Comparison of ENCODE assay signal across 21 cellular contexts in the genomic region with DNA sequence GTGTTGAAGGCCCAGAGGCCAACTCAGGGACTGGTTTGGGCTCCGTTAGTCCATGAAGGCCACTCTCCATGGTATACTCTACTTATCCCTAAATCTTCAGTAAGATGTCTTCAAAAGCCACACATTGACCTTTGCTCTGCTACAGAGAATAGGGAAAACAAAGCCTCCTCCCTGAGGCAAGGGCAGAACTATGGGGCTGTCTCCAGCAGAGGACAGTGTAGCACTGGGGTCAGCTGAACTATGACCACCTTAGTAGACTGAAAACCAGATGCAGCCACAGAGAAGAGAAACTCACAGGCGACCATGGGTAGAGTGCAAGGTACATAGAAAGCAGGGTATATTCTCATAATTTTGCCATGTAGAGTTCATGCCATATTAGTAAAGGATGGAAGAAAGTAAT.
DNase-seq lines count a peak whose midpoint lies in the region; ATAC-seq and TF ChIP-seq lines count a peak whose summit lies in the region.
"Had no signal": no experiment of that assay in that cellular context is flagged by ENCODE, and none has a peak within 500 bp of the region (broad histone marks: within the 10 kb centered on the region; RNA-seq: fewer than 3 reads in every experiment).

No MANE protein-coding gene starts in this region.

- no peaks in the 10 kb centered on the region for H3K27me3 ChIP-seq in endodermal cell (ENCODE audit: control insufficient read depth, insufficient read depth, low read length, poor library complexity, severe bottlenecking)
- H3K27me3 ChIP-seq in neural progenitor cell: no peaks in the 10 kb centered on the region
- H3K27me3 ChIP-seq in aorta (ENCODE audit: control insufficient read depth in 1 of 2, insufficient read depth in 2 of 2, low read length in 1 of 2): no peaks in the 10 kb centered on the region
- H3K27me3 ChIP-seq: BE2C, body of pancreas had no signal

- DNase-seq in DMS53 (lab: John Stamatoyannopoulos, UW): peak; percentile 7
- DNase-seq in DMS53 treated with DMSO at 0.1 percent for 48 hours (lab: John Stamatoyannopoulos, UW; ENCODE audit: unreplicated experiment): no peak
- DNase-seq in endodermal cell: peak; percentile 72
- DNase-seq in neural progenitor cell (ENCODE audit: low spot score): peak; percentile 21
- no peak for DNase-seq in activated CD4-positive, alpha-beta T cell treated with anti-CD3 and anti-CD28 coated beads, Interleukin-2, amount 50 U/mL, for 4 hours
- DNase-seq in aorta: no peak
- DNase-seq in NCI-H1436 treated with DMSO at 0.1 percent for 48 hours (lab: John Stamatoyannopoulos, UW): no peak
- DNase-seq: activated CD8-positive, alpha-beta T cell treated with anti-CD3 and anti-CD28 coated beads for 36 hours; activated naive CD4-positive, alpha-beta T cell treated with anti-CD3 and anti-CD28 coated beads, Interleukin-2, amount 50 U/mL, for 16 hours; activated T-cell treated with anti-CD3 and anti-CD28 coated beads, Interleukin-2, amount 50 U/mL, for 24 hours; BE2C; body of pancreas; Calu3; natural killer cell; NCI-H146; posterior cingulate gyrus had no signal

- no peaks in the 10 kb centered on the region for H3K4me1 ChIP-seq in endodermal cell (ENCODE audit: control insufficient read depth, insufficient read depth, low read length)
- no peaks in the 10 kb centered on the region for H3K4me1 ChIP-seq in neural progenitor cell
- H3K4me1 ChIP-seq in aorta (ENCODE audit: control insufficient read depth in 1 of 2, insufficient read depth in 2 of 2, low read length in 2 of 2): no peaks in the 10 kb centered on the region
- H3K4me1 ChIP-seq: BE2C, body of pancreas had no signal

- no peaks in the 10 kb centered on the region for H3K36me3 ChIP-seq in endodermal cell (ENCODE audit: control insufficient read depth, insufficient read depth, low read length)
- no peaks in the 10 kb centered on the region for H3K36me3 ChIP-seq in neural progenitor cell
- H3K36me3 ChIP-seq in aorta (ENCODE audit: control insufficient read depth in 1 of 2, insufficient read depth in 2 of 2, low read length in 1 of 2): no peaks in the 10 kb centered on the region
- H3K36me3 ChIP-seq: BE2C had no signal

- no peak overlapping the region for H3K9ac ChIP-seq in endodermal cell (ENCODE audit: extremely low read depth, low read length, poor library complexity, severe bottlenecking)
- H3K9ac ChIP-seq in neural progenitor cell: no peak overlapping the region

- intact Hi-C loops in aorta (cut with DNase I): no loop called here

- H3K36me3 Mint-ChIP-seq in endodermal cell (ENCODE audit: low read depth): no peaks in the 10 kb centered on the region
- H3K36me3 Mint-ChIP-seq in neural progenitor cell: no peaks in the 10 kb centered on the region
- H3K36me3 Mint-ChIP-seq: natural killer cell had no signal

- 0 out of 2 replicates have a peak, but pooled peaks have one; percentile 7 for TF ChIP-seq RAD21 in Ishikawa (IDR thresholded peaks at IDR 0.05; ENCODE audit: low read depth)

- H3F3A ChIP-seq in neural progenitor cell (ENCODE audit: low read depth): no peaks in the 10 kb centered on the region

- H3K4me1 Mint-ChIP-seq in endodermal cell (no peaks in the 10 kb centered on the region), neural progenitor cell (peaks cover 9% of the 10 kb centered on the region)
- H3K4me1 Mint-ChIP-seq: natural killer cell had no signal

- H3K27ac ChIP-seq in endodermal cell (ENCODE audit: low read depth, low read length) (no peak overlapping the region), neural progenitor cell (no peak overlapping the region), aorta (ENCODE audit: low read depth in 1 of 2, low read length in 2 of 2) (no peak overlapping the region)
- H3K27ac ChIP-seq: 22Rv1, body of pancreas, epithelial cell of prostate had no signal

- H2AFZ ChIP-seq in neural progenitor cell (replicated peaks): no peak overlapping the region

- TF ChIP-seq CTCF in endodermal cell (conservative IDR thresholded peaks at IDR 0.05): peak; percentile 79
- TF ChIP-seq CTCF in neural progenitor cell (IDR thresholded peaks at IDR 0.05): peak; percentile 44

- 88 to 92% methylated on average over 2 of the region's 2 CpGs for WGBS in endodermal cell (ENCODE audit: insufficient coverage in 1 of 2, insufficient read length in 1 of 2), 2 experiments
- WGBS in aorta, 2 donors: 93 to 98% methylated on average over 2 of the region's 2 CpGs

- no peak overlapping the region for H3K27ac Mint-ChIP-seq in endodermal cell
- H3K27ac Mint-ChIP-seq in neural progenitor cell: no peak overlapping the region
- H3K27ac Mint-ChIP-seq: activated CD8-positive, alpha-beta T cell treated with anti-CD3 and anti-CD28 coated beads for 36 hours; activated T-cell treated with anti-CD3 and anti-CD28 coated beads, Interleukin-2, amount 50 U/mL, for 24 hours; dendritic cell treated with granulocyte-macrophage colony-stimulating factor and Interleukin-4, amounts not matched to agents 40 ng/mL and 50 ng/mL, for 4 days; natural killer cell had no signal

- H3K4me2 ChIP-seq in neural progenitor cell: no peak overlapping the region

- no peak for ATAC-seq in aorta (ENCODE audit: low FRiP score)
- ATAC-seq: activated CD8-positive, alpha-beta T cell treated with anti-CD3 and anti-CD28 coated beads for 36 hours; body of pancreas; GM12878; natural killer cell had no signal

- H3K79me2 ChIP-seq in neural progenitor cell (ENCODE audit: low read depth): no peaks in the 10 kb centered on the region

- no peaks in the 10 kb centered on the region for H3K27me3 Mint-ChIP-seq in endodermal cell (ENCODE audit: insufficient read depth)
- peaks cover 5% of the 10 kb centered on the region for H3K27me3 Mint-ChIP-seq in neural progenitor cell (ENCODE audit: insufficient read depth, low read depth)
- H3K27me3 Mint-ChIP-seq: activated CD8-positive, alpha-beta T cell treated with anti-CD3 and anti-CD28 coated beads for 36 hours; activated T-cell treated with anti-CD3 and anti-CD28 coated beads, Interleukin-2, amount 50 U/mL, for 24 hours; dendritic cell treated with granulocyte-macrophage colony-stimulating factor and Interleukin-4, amounts not matched to agents 40 ng/mL and 50 ng/mL, for 4 days had no signal

- H3K9me3 ChIP-seq in endodermal cell (ENCODE audit: control insufficient read depth, low read length): no peaks in the 10 kb centered on the region
- H3K9me3 ChIP-seq in neural progenitor cell (ENCODE audit: low read depth): no peaks in the 10 kb centered on the region
- H3K9me3 ChIP-seq in aorta (ENCODE audit: control insufficient read depth, low read length): no peaks in the 10 kb centered on the region
- H3K9me3 ChIP-seq: BE2C, body of pancreas had no signal

- H4K20me1 ChIP-seq in neural progenitor cell (ENCODE audit: low read depth): no peaks in the 10 kb centered on the region

- no peaks in the 10 kb centered on the region for H3K9me3 Mint-ChIP-seq in endodermal cell
- H3K9me3 Mint-ChIP-seq in neural progenitor cell: no peaks in the 10 kb centered on the region
- H3K9me3 Mint-ChIP-seq: activated CD8-positive, alpha-beta T cell treated with anti-CD3 and anti-CD28 coated beads for 36 hours; activated T-cell treated with anti-CD3 and anti-CD28 coated beads, Interleukin-2, amount 50 U/mL, for 24 hours had no signal

- no peak overlapping the region for H3K4me3 Mint-ChIP-seq in endodermal cell
- no peak overlapping the region for H3K4me3 Mint-ChIP-seq in neural progenitor cell
- H3K4me3 Mint-ChIP-seq: activated CD8-positive, alpha-beta T cell treated with anti-CD3 and anti-CD28 coated beads for 36 hours; activated T-cell treated with anti-CD3 and anti-CD28 coated beads, Interleukin-2, amount 50 U/mL, for 24 hours; dendritic cell treated with granulocyte-macrophage colony-stimulating factor and Interleukin-4, amounts not matched to agents 40 ng/mL and 50 ng/mL, for 4 days; natural killer cell had no signal

- H3K4me3 ChIP-seq in endodermal cell (ENCODE audit: low read length) (no peak overlapping the region), neural progenitor cell (no peak overlapping the region), aorta (ENCODE audit: low read length in 2 of 2) (no peak overlapping the region)
- H3K4me3 ChIP-seq: body of pancreas, GM12878 had no signal

- TF ChIP-seq EP300 in Ishikawa (IDR thresholded peaks at IDR 0.05; ENCODE audit: borderline replicate concordance): no peak

TF ChIP-seq in Ishikawa, 13 proteins besides CTCF, POLR2A, EP300 and RAD21 (continues in another document):
- no peak for TF ChIP-seq TCF12 (IDR thresholded peaks at IDR 0.05; ENCODE audit: low read depth)
- TF ChIP-seq CREB1 (IDR thresholded peaks at IDR 0.05; ENCODE audit: low read depth): no peak
- TF ChIP-seq NFIC (IDR thresholded peaks at IDR 0.05): no peak
- TF ChIP-seq FOXM1 (IDR thresholded peaks at IDR 0.05; ENCODE audit: borderline replicate concordance, low read depth): no peak
- no peak for TF ChIP-seq EGR1 (IDR thresholded peaks at IDR 0.05)
- TF ChIP-seq YY1 (IDR thresholded peaks at IDR 0.05; ENCODE audit: low read depth): no peak
- no peak for TF ChIP-seq TEAD4 (IDR thresholded peaks at IDR 0.05)
- no peak for TF ChIP-seq ZBTB7A (IDR thresholded peaks at IDR 0.05; ENCODE audit: low read depth)
- TF ChIP-seq, protein P1, sequence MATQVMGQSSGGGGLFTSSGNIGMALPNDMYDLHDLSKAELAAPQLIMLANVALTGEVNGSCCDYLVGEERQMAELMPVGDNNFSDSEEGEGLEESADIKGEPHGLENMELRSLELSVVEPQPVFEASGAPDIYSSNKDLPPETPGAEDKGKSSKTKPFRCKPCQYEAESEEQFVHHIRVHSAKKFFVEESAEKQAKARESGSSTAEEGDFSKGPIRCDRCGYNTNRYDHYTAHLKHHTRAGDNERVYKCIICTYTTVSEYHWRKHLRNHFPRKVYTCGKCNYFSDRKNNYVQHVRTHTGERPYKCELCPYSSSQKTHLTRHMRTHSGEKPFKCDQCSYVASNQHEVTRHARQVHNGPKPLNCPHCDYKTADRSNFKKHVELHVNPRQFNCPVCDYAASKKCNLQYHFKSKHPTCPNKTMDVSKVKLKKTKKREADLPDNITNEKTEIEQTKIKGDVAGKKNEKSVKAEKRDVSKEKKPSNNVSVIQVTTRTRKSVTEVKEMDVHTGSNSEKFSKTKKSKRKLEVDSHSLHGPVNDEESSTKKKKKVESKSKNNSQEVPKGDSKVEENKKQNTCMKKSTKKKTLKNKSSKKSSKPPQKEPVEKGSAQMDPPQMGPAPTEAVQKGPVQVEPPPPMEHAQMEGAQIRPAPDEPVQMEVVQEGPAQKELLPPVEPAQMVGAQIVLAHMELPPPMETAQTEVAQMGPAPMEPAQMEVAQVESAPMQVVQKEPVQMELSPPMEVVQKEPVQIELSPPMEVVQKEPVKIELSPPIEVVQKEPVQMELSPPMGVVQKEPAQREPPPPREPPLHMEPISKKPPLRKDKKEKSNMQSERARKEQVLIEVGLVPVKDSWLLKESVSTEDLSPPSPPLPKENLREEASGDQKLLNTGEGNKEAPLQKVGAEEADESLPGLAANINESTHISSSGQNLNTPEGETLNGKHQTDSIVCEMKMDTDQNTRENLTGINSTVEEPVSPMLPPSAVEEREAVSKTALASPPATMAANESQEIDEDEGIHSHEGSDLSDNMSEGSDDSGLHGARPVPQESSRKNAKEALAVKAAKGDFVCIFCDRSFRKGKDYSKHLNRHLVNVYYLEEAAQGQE (IDR thresholded peaks at IDR 0.05; ENCODE audit: low read depth): no peak
- TF ChIP-seq TAF1 (IDR thresholded peaks at IDR 0.05; ENCODE audit: low read depth): no peak

Comparison
In these comparisons a context has a peak if more than half of its experiments do, and no peak if none do; other contexts are left out.
1. DNase-seq: peak in DMS53 (single experiment), endodermal cell (single experiment) and neural progenitor cell (single experiment); none in DMS53 treated with DMSO at 0.1 percent for 48 hours (single experiment), activated CD4-positive, alpha-beta T cell treated with anti-CD3 and anti-CD28 coated beads, Interleukin-2, amount 50 U/mL, for 4 hours (0 of 2), aorta (0 of 2) and NCI-H1436 treated with DMSO at 0.1 percent for 48 hours (single experiment).